In genomic region chr7:107924841-107925490, GRCh38 we compare ENCODE assay signal across 8 cellular contexts. TPM values are rescaled to one million over a fixed set of nuclear protein-coding genes. Genes with fewer than 3 reads are reported as not detected.
A peak's percentile ranks its signal among the peaks of the same experiment; 100 is the strongest.
DNase-seq lines count a peak whose midpoint lies in the region; ATAC-seq, FAIRE-seq and TF ChIP-seq lines count a peak whose summit lies in the region.

No MANE protein-coding gene starts in this region.

- TF ChIP-seq CTCF in lower lobe of right lung (IDR thresholded peaks at IDR 0.05) (no peak), pancreas (IDR thresholded peaks at IDR 0.05) (no peak)

- no peak for FAIRE-seq in pancreas (lab: Jason Lieb, UNC)

- intact Hi-C loops in lower lobe of right lung (cut with DNase I), result no loop called here
- intact Hi-C loops in pancreas (cut with DNase I), result no loop called here

- no peak for DNase-seq in lower lobe of right lung
- DNase-seq in effector CD4-positive, alpha-beta T cell, result no peak
- no peak for DNase-seq in LoVo (ENCODE audit: low spot score)
- DNase-seq in pancreas, result no peak
- no peak for DNase-seq in stimulated activated CD4-positive, alpha-beta T cell treated with anti-CD3 and anti-CD28 coated beads, Interleukin-15, amount 100 ng/mL, for 24 hours

- no peaks in the 10 kb centered on the region for H3K9me3 ChIP-seq in lower lobe of right lung
- no peaks in the 10 kb centered on the region for H3K9me3 ChIP-seq in pancreas

- H3K4me3 ChIP-seq in lower lobe of right lung, result no peak overlapping the region
- H3K4me3 ChIP-seq in pancreas, result no peak overlapping the region

- H3K27me3 ChIP-seq in lower lobe of right lung (ENCODE audit: low read depth) (no peaks in the 10 kb centered on the region), pancreas (no peaks in the 10 kb centered on the region)

- WGBS in pancreas, 2 donors, result 82 to 83% methylated on average over 5 of the region's 5 CpGs

- ATAC-seq in GM18517 (IDR thresholded peaks at IDR 0.05; ENCODE audit: unreplicated experiment), result peak; percentile 93
- ATAC-seq in GM21619 (IDR thresholded peaks at IDR 0.05; ENCODE audit: unreplicated experiment), result peak; percentile 96
- peak; percentile 68 for ATAC-seq in HG03575 (IDR thresholded peaks at IDR 0.05; ENCODE audit: extremely low read depth, insufficient number of reproducible peaks, low FRiP score, unreplicated experiment)
- peak; percentile 57 to 59 for ATAC-seq in lower lobe of right lung
- no peak for ATAC-seq in pancreas

- no peaks in the 10 kb centered on the region for H3K4me1 ChIP-seq in lower lobe of right lung
- no peaks in the 10 kb centered on the region for H3K4me1 ChIP-seq in pancreas

- no peak overlapping the region for H3K27ac ChIP-seq in lower lobe of right lung
- no peak overlapping the region for H3K27ac ChIP-seq in pancreas

- H3K36me3 ChIP-seq in lower lobe of right lung (peaks cover 99% of the 10 kb centered on the region), pancreas (peaks cover 0 to 39% (median 2%) of the 10 kb centered on the region in 3 donors)

RNA-seq across cellular contexts. Expression of gene DLD, which starts 34.0 kb away (rescaled TPM):
- 64.1 TPM for total RNA-seq in lower lobe of right lung
- total RNA-seq in pancreas, result 10 to 100 TPM; 23.6 to 43.0 (median 36.0) TPM
- polyA plus RNA-seq in pancreas, result 10 to 100 TPM in 1 of 2 donors, 1 to 10 TPM in 1; 8.2 to 32.9 TPM

Comparison
In these comparisons a context has a peak if more than half of its experiments do, and no peak if none do; other contexts are left out.
1. ATAC-seq: peak in GM18517 (single experiment), GM21619 (single experiment), HG03575 (single experiment) and lower lobe of right lung (2 of 2); none in pancreas (0 of 4).